Comparison of ENCODE assay signal across 8 cellular contexts in genomic region chr1:228141871-228142615, GRCh38. TPM values are rescaled to one million over a fixed set of nuclear protein-coding genes. Genes with fewer than 3 reads are reported as not detected.
DNase-seq lines count a peak whose midpoint lies in the region; ATAC-seq and TF ChIP-seq lines count a peak whose summit lies in the region.

No MANE protein-coding gene starts in this region.

- peaks cover 61% of the 10 kb centered on the region for H4K20me1 ChIP-seq in SK-N-SH (ENCODE audit: insufficient read depth)

- TF ChIP-seq POLR2A in stomach (IDR thresholded peaks at IDR 0.05), result no peak

- peak overlapping the region; percentile 98 for H3K9ac ChIP-seq in SK-N-SH

- peaks cover 69% of the 10 kb centered on the region for H3K79me2 ChIP-seq in SK-N-SH (ENCODE audit: insufficient read depth)

- peak overlapping the region; percentile 99 for H3K4me3 Mint-ChIP-seq in activated CD4-positive, alpha-beta memory T cell treated with anti-CD3 and anti-CD28 coated beads for 36 hours
- H3K4me3 Mint-ChIP-seq in immature natural killer cell, result peak overlapping the region; percentile 93 to 99 (median 98)

- ATAC-seq in SK-N-SH treated with all-trans-retinoic acid at 6 μM for 48 hours (no peak), GM18907 (IDR thresholded peaks at IDR 0.05; ENCODE audit: unreplicated experiment) (no peak)

- DNase-seq in SK-N-SH, result peak; percentile 17
- DNase-seq in activated CD4-positive, alpha-beta memory T cell treated with anti-CD3 and anti-CD28 coated beads for 36 hours, result peak; percentile 34
- DNase-seq in immature natural killer cell, result no peak
- DNase-seq in stomach, result peak; percentile 22
- DNase-seq in retina, result no peak
- no peak for DNase-seq in NCI-H2227 treated with DMSO at 0.1 percent for 48 hours (lab: John Stamatoyannopoulos, UW)

- no peak overlapping the region for H2AFZ ChIP-seq in SK-N-SH (ENCODE audit: low read depth)

- TF ChIP-seq RAD21 in SK-N-SH (IDR thresholded peaks at IDR 0.05; ENCODE audit: low read length), result no peak

- no peak for TF ChIP-seq EP300 in SK-N-SH (IDR thresholded peaks at IDR 0.05; ENCODE audit: borderline replicate concordance in 1 of 2, low read depth in 1 of 2, low read length in 1 of 2)
- no peak for TF ChIP-seq EP300 in stomach (IDR thresholded peaks at IDR 0.05)

- no peaks in the 10 kb centered on the region for H3K27me3 Mint-ChIP-seq in activated CD4-positive, alpha-beta memory T cell treated with anti-CD3 and anti-CD28 coated beads for 36 hours
- H3K27me3 Mint-ChIP-seq in immature natural killer cell (ENCODE audit: low read depth in 3 of 3), result peaks cover 8 to 20% (median 10%) of the 10 kb centered on the region in 3 donors

- no peaks in the 10 kb centered on the region for H3F3A ChIP-seq in SK-N-SH (replicated peaks; ENCODE audit: insufficient read depth)

- peak overlapping the region; percentile 100 for H3K4me2 ChIP-seq in SK-N-SH

- H3K9me2 ChIP-seq in SK-N-SH, result no peaks in the 10 kb centered on the region

- H3K9me3 ChIP-seq in SK-N-SH (no peaks in the 10 kb centered on the region), stomach (no peaks in the 10 kb centered on the region)

- H3K9me3 Mint-ChIP-seq in activated CD4-positive, alpha-beta memory T cell treated with anti-CD3 and anti-CD28 coated beads for 36 hours, result no peaks in the 10 kb centered on the region
- no peaks in the 10 kb centered on the region for H3K9me3 Mint-ChIP-seq in immature natural killer cell

- CTCF ChIA-PET in SK-N-SH (lab: Yijun Ruan, JAX), result interaction anchor here (5.4 kb wide), 1 partner anchor 24 kb away, joined by 24 read pairs; the partner anchor contains the start of gene IBA57
- CTCF ChIA-PET in activated CD4-positive, alpha-beta memory T cell treated with anti-CD3 and anti-CD28 coated beads for 36 hours (lab: Charles Lee), result interaction anchor here (0.8 to 2.2 kb wide), 2 partner anchors 11 to 23 kb away, joined by 3 to 8 read pairs; no protein-coding TSS in a partner anchor

- POLR2A ChIA-PET in SK-N-SH (lab: Yijun Ruan, JAX), result interaction anchor here (1.1 kb wide), 1 partner anchor 10 kb away, joined by 3 read pairs; no protein-coding TSS in a partner anchor
- POLR2A ChIA-PET in activated CD4-positive, alpha-beta memory T cell treated with anti-CD3 and anti-CD28 coated beads for 36 hours (lab: Charles Lee), result interaction anchor here (0.9 to 1.5 kb wide), 2 partner anchors 54 to 57 kb away, joined by 3 read pairs; no protein-coding TSS in a partner anchor

- TF ChIP-seq CTCF in SK-N-SH (IDR thresholded peaks at IDR 0.05) (no peak), stomach (IDR thresholded peaks at IDR 0.05) (no peak)

- H3K4me3 ChIP-seq in SK-N-SH (ENCODE audit: low read depth in 2 of 2, low read length in 1 of 2) (peak overlapping the region; percentile 87 to 99; a peak in 3 of 4 replicates), stomach (peak overlapping the region; percentile 65 to 97 (median 88))

- H3K36me3 ChIP-seq in SK-N-SH (replicated peaks in 1 of 2; ENCODE audit: control insufficient read depth in 1 of 2, insufficient read depth in 2 of 2, low read length in 1 of 2), result peaks cover 4 to 19% of the 10 kb centered on the region in 2 experiments
- peaks cover 10 to 23% (median 21%) of the 10 kb centered on the region in 4 donors for H3K36me3 ChIP-seq in stomach

- H3K4me1 ChIP-seq in SK-N-SH (ENCODE audit: control insufficient read depth in 1 of 2, insufficient read depth in 2 of 2, low read depth in 1 of 2, low read length in 1 of 2) (peaks cover 23% of the 10 kb centered on the region in 2 experiments; a peak in 2 of 4 replicates), stomach (peaks cover 38 to 67% (median 53%) of the 10 kb centered on the region in 4 donors)

- peaks cover 27% of the 10 kb centered on the region for H3K4me1 Mint-ChIP-seq in activated CD4-positive, alpha-beta memory T cell treated with anti-CD3 and anti-CD28 coated beads for 36 hours (ENCODE audit: low read depth)
- peaks cover 39 to 46% of the 10 kb centered on the region in 2 donors for H3K4me1 Mint-ChIP-seq in immature natural killer cell

- 95% methylated on average over 8 of the region's 21 CpGs for WGBS in SK-N-SH (ENCODE audit: low lambda C conversion rate)
- 41 to 64% (median 48%) methylated on average over 13 to 21 of the region's 21 CpGs for WGBS in stomach, 5 donors

- H3K27ac Mint-ChIP-seq in activated CD4-positive, alpha-beta memory T cell treated with anti-CD3 and anti-CD28 coated beads for 36 hours, result peak overlapping the region; percentile 96
- H3K27ac Mint-ChIP-seq in immature natural killer cell, result peak overlapping the region; percentile 96 to 100 (median 99)

- H3K36me3 Mint-ChIP-seq in activated CD4-positive, alpha-beta memory T cell treated with anti-CD3 and anti-CD28 coated beads for 36 hours, result peaks cover 11% of the 10 kb centered on the region
- no peaks in the 10 kb centered on the region for H3K36me3 Mint-ChIP-seq in immature natural killer cell

- H3K27me3 ChIP-seq in SK-N-SH (ENCODE audit: insufficient read depth), result peaks cover 7% of the 10 kb centered on the region; the same call in 1 of the 2 replicates
- no peaks in the 10 kb centered on the region for H3K27me3 ChIP-seq in stomach

- intact Hi-C loops in activated CD4-positive, alpha-beta memory T cell treated with anti-CD3 and anti-CD28 coated beads for 36 hours (cut with micrococcal nuclease), result loop anchor here (2.0 kb wide), 2 partner anchors 265 to 317 kb away; partner anchors contain the start of gene TRIM11
- intact Hi-C loops in stomach (cut with DNase I; ENCODE audit: low total_unique reads), result loop anchor here (10.0 kb wide), 1 partner anchor 47 kb away; no protein-coding TSS in a partner anchor

- no peak overlapping the region for H3K27ac ChIP-seq in SK-N-SH (ENCODE audit: low read depth in 2 of 2, low read length in 1 of 2)
- H3K27ac ChIP-seq in stomach, result peak overlapping the region; percentile 97 to 99 (median 99)

TF ChIP-seq in SK-N-SH, 30 proteins besides CTCF, POLR2A, EP300 and RAD21:
- no peak for TF ChIP-seq RCOR1 (IDR thresholded peaks at IDR 0.05; ENCODE audit: low read length)

TF ChIP-seq in SK-N-SH treated with all-trans-retinoic acid at 6 μM for 48 hours, 23 proteins besides CTCF, POLR2A, EP300 and RAD21:
- TF ChIP-seq BACH2 (CRISPR knock-in tag; IDR thresholded peaks at IDR 0.05; ENCODE audit: borderline replicate concordance) (no peak), CREB5 (CRISPR knock-in tag; IDR thresholded peaks at IDR 0.05; ENCODE audit: low read depth) (no peak)

RNA-seq across cellular contexts. Expression of gene GUK1, which starts 2.0 kb away (rescaled TPM):
- polyA plus RNA-seq in SK-N-SH (2012; rRNA removed), result 717 and 742 TPM in 2 replicates
- 457 and 681 TPM in 2 replicates for polyA plus RNA-seq in SK-N-SH (2012; cell fraction: cytosol; rRNA removed)
- polyA plus RNA-seq in SK-N-SH (2012; cell fraction: nucleus; rRNA removed), result 521 and 537 TPM in 2 replicates
- 100 to 1,000 TPM; 229 to 239 TPM for total RNA-seq in activated CD4-positive, alpha-beta memory T cell treated with anti-CD3 and anti-CD28 coated beads for 36 hours
- polyA plus RNA-seq in immature natural killer cell, result 100 to 1,000 TPM; 516 to 803 (median 763) TPM
- 100 to 1,000 TPM; 179 to 326 (median 230) TPM for total RNA-seq in stomach
- 100 to 1,000 TPM; 457 to 613 (median 592) TPM for polyA plus RNA-seq in stomach

RNA-seq across cellular contexts. Expression of gene GJC2, which starts 7.7 kb away (rescaled TPM):
- polyA plus RNA-seq in SK-N-SH (2012; rRNA removed) (0.92 and 0.97 TPM in 2 replicates), immature natural killer cell (not detected), stomach (1 to 10 TPM in 1 of 3 donors, under 1 TPM in 2; 0.46 to 1.8 (median 0.87) TPM)
- polyA plus RNA-seq in SK-N-SH (2012; cell fraction: cytosol; rRNA removed), result 0.50 and 0.69 TPM in 2 replicates
- 2.1 and 2.9 TPM in 2 replicates for polyA plus RNA-seq in SK-N-SH (2012; cell fraction: nucleus; rRNA removed)
- under 1 TPM; 0.41 to 0.57 TPM for total RNA-seq in activated CD4-positive, alpha-beta memory T cell treated with anti-CD3 and anti-CD28 coated beads for 36 hours
- 10 to 100 TPM in 1 of 5 donors, 1 to 10 TPM in 2, not detected in 2; 1.3 to 26.6 (median 1.7) TPM for total RNA-seq in stomach

RNA-seq across cellular contexts. Expression of gene IBA57, which starts 23.6 kb away (rescaled TPM):
- polyA plus RNA-seq in SK-N-SH (2012; rRNA removed), result 1.8 TPM in 2 replicates
- polyA plus RNA-seq in SK-N-SH (2012; cell fraction: cytosol; rRNA removed), result 0.86 and 1.1 TPM in 2 replicates
- polyA plus RNA-seq in SK-N-SH (2012; cell fraction: nucleus; rRNA removed), result 4.4 TPM in 2 replicates
- total RNA-seq in activated CD4-positive, alpha-beta memory T cell treated with anti-CD3 and anti-CD28 coated beads for 36 hours, result 1 to 10 TPM; 3.8 to 4.8 TPM
- polyA plus RNA-seq in immature natural killer cell, result 1 to 10 TPM; 2.0 to 4.4 (median 2.0) TPM
- 1 to 10 TPM; 1.2 to 6.1 (median 5.0) TPM for total RNA-seq in stomach
- 1 to 10 TPM; 1.4 to 5.3 (median 3.7) TPM for polyA plus RNA-seq in stomach

RNA-seq across cellular contexts. Expression of gene MRPL55, which starts 32.9 kb away (rescaled TPM):
- polyA plus RNA-seq in SK-N-SH (2012; rRNA removed) (70.3 and 75.3 TPM in 2 replicates), immature natural killer cell (100 to 1,000 TPM; 125 to 230 (median 129) TPM), stomach (100 to 1,000 TPM; 136 to 158 (median 156) TPM)
- 27.2 and 49.1 TPM in 2 replicates for polyA plus RNA-seq in SK-N-SH (2012; cell fraction: cytosol; rRNA removed)
- polyA plus RNA-seq in SK-N-SH (2012; cell fraction: nucleus; rRNA removed), result 185 and 306 TPM in 2 replicates
- 10 to 100 TPM; 51.1 to 52.7 TPM for total RNA-seq in activated CD4-positive, alpha-beta memory T cell treated with anti-CD3 and anti-CD28 coated beads for 36 hours
- 100 to 1,000 TPM in 1 of 5 donors, 10 to 100 TPM in 4; 18.7 to 101 (median 77.4) TPM for total RNA-seq in stomach

RNA-seq across cellular contexts. Expression of gene C1orf35, which starts 38.9 kb away (rescaled TPM):
- polyA plus RNA-seq in SK-N-SH (2012; rRNA removed) (28.6 and 42.9 TPM in 2 replicates), immature natural killer cell (10 to 100 TPM in 2 of 3 donors, 1 to 10 TPM in 1; 1.8 to 21.7 (median 16.6) TPM), stomach (10 to 100 TPM; 12.8 to 30.5 (median 20.0) TPM)
- polyA plus RNA-seq in SK-N-SH (2012; cell fraction: cytosol; rRNA removed), result 17.8 and 24.9 TPM in 2 replicates
- polyA plus RNA-seq in SK-N-SH (2012; cell fraction: nucleus; rRNA removed), result 107 and 195 TPM in 2 replicates
- 10 to 100 TPM; 21.9 to 22.1 TPM for total RNA-seq in activated CD4-positive, alpha-beta memory T cell treated with anti-CD3 and anti-CD28 coated beads for 36 hours
- 10 to 100 TPM in 2 of 5 donors, 1 to 10 TPM in 2, under 1 TPM in 1; 0.58 to 94.7 (median 5.0) TPM for total RNA-seq in stomach

Comparison
In these comparisons a context has a peak if more than half of its experiments do, and no peak if none do; other contexts are left out.
1. DNase-seq: peak in SK-N-SH (single experiment), activated CD4-positive, alpha-beta memory T cell treated with anti-CD3 and anti-CD28 coated beads for 36 hours (single experiment) and stomach (single experiment); none in immature natural killer cell (0 of 3), retina (single experiment) and NCI-H2227 treated with DMSO at 0.1 percent for 48 hours (single experiment).
2. H3K27ac ChIP-seq: peak in stomach (5 of 5); none in SK-N-SH (0 of 2).